Comparison of ENCODE assay signal across 8 cellular contexts in genomic region chr1:150162862-150163706, GRCh38. TPM values are rescaled to one million over a fixed set of nuclear protein-coding genes. Genes with fewer than 3 reads are reported as not detected.
DNase-seq lines count a peak whose midpoint lies in the region; ATAC-seq, FAIRE-seq and TF ChIP-seq lines count a peak whose summit lies in the region.

No MANE protein-coding gene starts in this region.

- H3K4me3 ChIP-seq in A673 (ENCODE audit: low read depth, low read length, poor library complexity, severe bottlenecking) (peak overlapping the region; percentile 31), iPS DF 6.9 (ENCODE audit: low read length) (no peak overlapping the region)

- intact Hi-C loops in A673 (cut with micrococcal nuclease; ENCODE audit: unreplicated experiment) (loop anchor here (10.0 kb wide), 1 partner anchor 268 kb away; the partner anchor contains the start of gene BOLA1), MCF 10A (cut with micrococcal nuclease) (no loop called here)

- H3K27ac Mint-ChIP-seq in MCF 10A (ENCODE audit: low read depth, unreplicated experiment), result peak overlapping the region; percentile 84

- FAIRE-seq in GM12892 (lab: Jason Lieb, UNC), result peak; percentile 73

- BruUV-seq in A673 (replicated peaks; lab: Mats Ljungman, UMichigan) (TSS peak; percentile 99), MCF 10A (replicated peaks; lab: Mats Ljungman, UMichigan) (no TSS peak)

- WGBS in iPS DF 6.9 (ENCODE audit: insufficient coverage, insufficient read length), result no CpG with 5 or more reads among the region's 14 CpGs

- DNase-seq in A673 (ENCODE audit: low spot score) (peak; percentile 98), GM12892 (ENCODE audit: insufficient read length) (no peak), NCI-H82 (lab: John Stamatoyannopoulos, UW) (peak; percentile 89), MCF 10A (ENCODE audit: unreplicated experiment) (peak; percentile 97), iPS DF 6.9 (ENCODE audit: low read depth, low spot score) (peak; percentile 93), putamen (ENCODE audit: low spot score) (peak; percentile 88)
- no peak for DNase-seq in activated CD8-positive, alpha-beta memory T cell treated with anti-CD3 and anti-CD28 coated beads, Interleukin-2, amount 50 U/mL, for 48 hours

- H3K27ac ChIP-seq in A673 (ENCODE audit: low read depth, low read length, poor library complexity, severe bottlenecking) (peak overlapping the region; percentile 99), iPS DF 6.9 (ENCODE audit: low read length) (no peak overlapping the region)

- POLR2A ChIA-PET in A673 (lab: Charles Lee; ENCODE audit: low non-redundant PET) (interaction anchor here (0.6 kb wide), 1 partner anchor 60 kb away, joined by 8 read pairs; no protein-coding TSS in a partner anchor), MCF 10A (lab: Yijun Ruan, JAX) (interaction anchor here (0.6 to 2.4 kb wide), 9 partner anchors 11 to 235 kb away, joined by 3 to 10 read pairs (median 3); partner anchors contain the start of genes OTUD7B, PLEKHO1 and VPS45)

- H3K4me1 Mint-ChIP-seq in MCF 10A (ENCODE audit: insufficient read depth, unreplicated experiment), result peaks cover 14% of the 10 kb centered on the region

- peak; percentile 66; the same call in 1 of the 2 replicates for TF ChIP-seq POLR2A in GM12892 (IDR thresholded peaks at IDR 0.05; ENCODE audit: low read depth, low read length)

- no peaks in the 10 kb centered on the region for H3K9me3 Mint-ChIP-seq in MCF 10A (ENCODE audit: unreplicated experiment)

- no peaks in the 10 kb centered on the region for H3K9me3 ChIP-seq in A673 (ENCODE audit: low read depth, low read length, poor library complexity, severe bottlenecking)
- no peaks in the 10 kb centered on the region for H3K9me3 ChIP-seq in iPS DF 6.9 (ENCODE audit: control insufficient read depth, insufficient read depth, low read length)

- CTCF ChIA-PET in A673 (lab: Charles Lee), result interaction anchor here (1.5 kb wide), 1 partner anchor 24 kb away, joined by 6 read pairs; no protein-coding TSS in a partner anchor
- CTCF ChIA-PET in MCF 10A (lab: Yijun Ruan, JAX), result interaction anchor here (0.5 to 13.7 kb wide), 8 partner anchors 19 to 304 kb away, joined by 3 to 223 read pairs (median 3); no protein-coding TSS in a partner anchor

- H3K36me3 ChIP-seq in A673 (ENCODE audit: insufficient read depth, low read length, poor library complexity, severe bottlenecking) (peaks cover 16% of the 10 kb centered on the region), iPS DF 6.9 (ENCODE audit: control insufficient read depth, insufficient read depth, low read length) (peaks cover 6% of the 10 kb centered on the region; the same call in 1 of the 2 replicates)

- ATAC-seq in HG03196 (IDR thresholded peaks at IDR 0.05; ENCODE audit: unreplicated experiment), result peak; percentile 33

- peak overlapping the region; percentile 69 for H3K4me3 Mint-ChIP-seq in MCF 10A (ENCODE audit: unreplicated experiment)

- H3K27me3 ChIP-seq in A673 (replicated peaks; ENCODE audit: insufficient read depth, low read depth, low read length, poor library complexity), result no peaks in the 10 kb centered on the region
- H3K27me3 ChIP-seq in iPS DF 6.9 (ENCODE audit: control insufficient read depth, insufficient read depth, low read length), result no peaks in the 10 kb centered on the region

- TF ChIP-seq CTCF in A673 (conservative IDR thresholded peaks at IDR 0.05; ENCODE audit: low read depth, low read length), result no peak
- peak; percentile 25 for TF ChIP-seq CTCF in MCF 10A (IDR thresholded peaks at IDR 0.05; ENCODE audit: unreplicated experiment)

- H3K4me1 ChIP-seq in A673 (ENCODE audit: insufficient read depth, low read length, poor library complexity, severe bottlenecking) (peaks cover 22% of the 10 kb centered on the region), iPS DF 6.9 (ENCODE audit: control insufficient read depth, insufficient read depth, low read length) (peaks cover 13% of the 10 kb centered on the region; the same call in 1 of the 2 replicates)

- H3K27me3 Mint-ChIP-seq in MCF 10A (ENCODE audit: insufficient read depth, unreplicated experiment), result no peaks in the 10 kb centered on the region

- H3K36me3 Mint-ChIP-seq in MCF 10A (ENCODE audit: insufficient read depth, unreplicated experiment), result no peaks in the 10 kb centered on the region

RNA-seq across cellular contexts. Expression of gene PLEKHO1, which starts 13.4 kb away (rescaled TPM):
- total RNA-seq in A673 (2021) (67.2 and 73.1 TPM in 2 replicates), MCF 10A (2022) (1.9 and 5.2 TPM in 2 replicates)
- polyA plus RNA-seq in GM12892 (2012; ENCODE audit: missing spikeins), result 70.9 TPM

Comparison
In these comparisons a context has a peak if more than half of its experiments do, and no peak if none do; other contexts are left out.
1. DNase-seq: peak in A673 (single experiment), NCI-H82 (single experiment), MCF 10A (single experiment), iPS DF 6.9 (single experiment) and putamen (single experiment); none in GM12892 (single experiment) and activated CD8-positive, alpha-beta memory T cell treated with anti-CD3 and anti-CD28 coated beads, Interleukin-2, amount 50 U/mL, for 48 hours (single experiment).
2. RNA of gene PLEKHO1, which starts 13.4 kb away (total RNA-seq): 67.2 to 73.1 TPM in A673; 1.9 to 5.2 TPM in MCF 10A; every median in the first group is over 10 times any median in the second.